ENCODE assay signal across 8 cellular contexts in the genomic region with DNA sequence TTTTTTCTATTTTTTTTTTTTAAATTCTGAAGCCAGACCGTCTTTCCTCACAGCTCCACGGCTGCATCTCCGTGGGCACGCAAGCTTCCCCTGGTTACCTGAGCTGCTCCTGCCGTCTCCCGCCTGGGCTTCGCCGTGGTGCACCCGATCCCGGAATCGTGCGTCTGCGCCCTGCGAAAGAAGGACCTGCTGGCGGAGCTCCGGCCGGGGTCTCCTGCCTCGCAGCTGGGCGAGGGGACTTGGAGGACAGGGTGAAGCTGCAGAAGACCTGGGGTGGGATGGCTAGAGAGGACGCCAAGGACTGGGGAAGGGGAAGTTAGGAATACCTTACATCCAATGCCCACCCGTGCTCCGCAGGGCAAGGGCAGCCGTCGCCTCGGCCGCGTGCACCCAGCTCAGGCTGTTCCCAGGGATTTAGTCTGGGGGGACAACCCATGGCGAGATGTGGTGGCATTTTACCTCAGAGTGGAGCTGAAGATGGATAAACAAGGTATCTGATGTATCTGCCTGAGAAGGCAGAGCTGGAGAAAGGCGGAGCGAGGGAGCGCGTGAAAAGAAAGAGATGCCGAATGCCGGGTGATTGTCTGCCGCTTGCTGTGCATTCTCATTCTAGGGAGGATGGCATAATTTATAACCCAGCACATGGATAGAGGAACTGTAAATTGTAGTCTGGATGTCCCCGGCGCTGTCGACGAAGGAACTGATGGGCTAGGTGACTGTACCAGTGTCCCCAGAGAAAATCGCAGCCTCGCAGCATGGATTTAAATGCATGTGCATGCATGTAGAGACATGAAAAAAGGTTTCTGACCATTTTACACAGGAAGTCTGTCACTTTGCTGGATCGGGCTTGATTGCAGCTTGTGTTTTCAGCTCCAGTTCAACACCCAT.
A peak's percentile ranks its signal among the peaks of the same experiment; 100 is the strongest.
DNase-seq lines count a peak whose midpoint lies in the region; ATAC-seq, FAIRE-seq and TF ChIP-seq lines count a peak whose summit lies in the region.

No MANE protein-coding gene starts in this region.

- H3K27me3 ChIP-seq in astrocyte (ENCODE audit: insufficient read depth, low read length) (no peaks in the 10 kb centered on the region), vagina (no peaks in the 10 kb centered on the region)

- no peak for ATAC-seq in Right ventricle myocardium superior (ENCODE audit: poor library complexity)
- ATAC-seq in Right ventricle myocardium inferior = no peak
- ATAC-seq in HG03521 (IDR thresholded peaks at IDR 0.05; ENCODE audit: unreplicated experiment) = no peak

- H3K4me3 Mint-ChIP-seq in astrocyte (ENCODE audit: unreplicated experiment) = no peak overlapping the region
- H3K4me3 Mint-ChIP-seq in mesothelial cell of epicardium = no peak overlapping the region

- H2AFZ ChIP-seq in astrocyte (ENCODE audit: low read depth, low read length) = peak overlapping the region; percentile 48

- FAIRE-seq in astrocyte (lab: Jason Lieb, UNC) = no peak

- DNase-seq in Right ventricle myocardium superior (peak; percentile 33), Right ventricle myocardium inferior (ENCODE audit: missing footprints) (no peak), astrocyte (ENCODE audit: low read depth) (no peak), mesothelial cell of epicardium (ENCODE audit: low spot score in 2 of 2, unreplicated experiment in 2 of 2) (no peak), vagina (ENCODE audit: extremely low spot score in 2 of 2) (no peak), SKM-1 treated with dmso at 0.1 percent for 144 hours (lab: John Stamatoyannopoulos, UW; ENCODE audit: unreplicated experiment) (no peak), H4 (ENCODE audit: low spot score) (no peak)

- H3K9ac ChIP-seq in astrocyte (ENCODE audit: low read length) = peak overlapping the region; percentile 63

- no peak overlapping the region for H3K27ac ChIP-seq in astrocyte (ENCODE audit: low read depth, low read length)
- peak overlapping the region; percentile 16 for H3K27ac ChIP-seq in vagina

- peak overlapping the region; percentile 24 for H3K27ac Mint-ChIP-seq in astrocyte (ENCODE audit: unreplicated experiment)
- H3K27ac Mint-ChIP-seq in mesothelial cell of epicardium = peak overlapping the region; percentile 26

- TF ChIP-seq POLR2A in vagina (IDR thresholded peaks at IDR 0.05) = no peak

- H3K36me3 Mint-ChIP-seq in astrocyte (ENCODE audit: low read depth, unreplicated experiment) = no peaks in the 10 kb centered on the region
- H3K36me3 Mint-ChIP-seq in mesothelial cell of epicardium = no peaks in the 10 kb centered on the region

- TF ChIP-seq CTCF in astrocyte (IDR thresholded peaks at IDR 0.05; ENCODE audit: insufficient read depth, low read depth, low read length) (no peak), mesothelial cell of epicardium (IDR thresholded peaks at IDR 0.05; ENCODE audit: unreplicated experiment) (no peak), vagina (IDR thresholded peaks at IDR 0.05) (no peak)

- H3K4me1 ChIP-seq in astrocyte (ENCODE audit: insufficient read depth, low read length) (peaks cover 44% of the 10 kb centered on the region), vagina (peaks cover 41% of the 10 kb centered on the region)

- H3K4me1 Mint-ChIP-seq in astrocyte (ENCODE audit: low read depth, unreplicated experiment) = peaks cover 49% of the 10 kb centered on the region
- peaks cover 78% of the 10 kb centered on the region for H3K4me1 Mint-ChIP-seq in mesothelial cell of epicardium

- intact Hi-C loops in Right ventricle myocardium superior (cut with DNase I) (loop anchor here (10.0 kb wide), 1 partner anchor 552 kb away; the partner anchor contains the start of gene SOX4), Right ventricle myocardium inferior (cut with DNase I) (loop anchor here (5.0 to 10.0 kb wide), 6 partner anchors 80 to 678 kb away; partner anchors contain the start of gene SOX4), vagina (cut with DNase I) (no loop called here)

- H3K36me3 ChIP-seq in astrocyte (ENCODE audit: insufficient read depth, low read length) (no peaks in the 10 kb centered on the region), vagina (no peaks in the 10 kb centered on the region)

- H3K27me3 Mint-ChIP-seq in astrocyte (ENCODE audit: low read depth, unreplicated experiment) (no peaks in the 10 kb centered on the region), mesothelial cell of epicardium (ENCODE audit: low read depth) (no peaks in the 10 kb centered on the region)

- H3K9me3 ChIP-seq in astrocyte (ENCODE audit: insufficient read depth, low read depth, low read length) (no peaks in the 10 kb centered on the region), vagina (no peaks in the 10 kb centered on the region)

- no peaks in the 10 kb centered on the region for H3K79me2 ChIP-seq in astrocyte (ENCODE audit: insufficient read depth, low read length)

- H3K9me3 Mint-ChIP-seq in astrocyte (ENCODE audit: unreplicated experiment) (no peaks in the 10 kb centered on the region), mesothelial cell of epicardium (no peaks in the 10 kb centered on the region)

- peak overlapping the region; percentile 80 for H3K4me2 ChIP-seq in astrocyte (ENCODE audit: low read length)

- no peak overlapping the region for H3K4me3 ChIP-seq in astrocyte (ENCODE audit: insufficient read depth, low read depth, low read length)
- H3K4me3 ChIP-seq in vagina = peak overlapping the region; percentile 34 to 36

- no peaks in the 10 kb centered on the region for H4K20me1 ChIP-seq in astrocyte (ENCODE audit: insufficient read depth, low read length)
